ENCODE assay signal across 21 cellular contexts in the genomic region with DNA sequence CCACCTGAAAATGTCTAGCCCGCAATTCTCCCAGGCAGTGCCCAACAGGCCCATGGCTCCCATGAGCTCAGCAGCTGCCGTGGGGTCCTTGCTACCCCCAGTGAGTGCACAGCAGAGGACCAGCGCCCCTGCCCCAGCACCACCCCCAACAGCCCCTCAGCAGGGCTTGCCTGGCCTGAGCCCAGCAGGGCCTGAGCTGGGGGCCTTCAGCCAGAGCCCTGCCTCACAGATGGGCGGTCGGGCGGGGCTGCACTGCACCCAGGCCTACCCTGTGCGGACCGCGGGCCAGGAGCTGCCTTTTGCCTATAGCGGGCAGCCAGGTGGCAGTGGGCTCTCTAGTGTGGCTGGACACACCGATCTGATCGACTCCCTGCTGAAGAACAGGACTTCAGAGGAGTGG. TPM values are rescaled to one million over a fixed set of nuclear protein-coding genes. Genes with fewer than 3 reads are reported as not detected.
"Had no signal": no experiment of that assay in that cellular context is flagged by ENCODE, and none has a peak within 500 bp of the region (broad histone marks: within the 10 kb centered on the region; RNA-seq: fewer than 3 reads in every experiment).

No MANE protein-coding gene starts in this region.

- H3K4me2 ChIP-seq: hepatocyte, neural progenitor cell had no signal

- H3K9ac ChIP-seq: neural progenitor cell had no signal

- H3K9me3 Mint-ChIP-seq: endodermal cell, natural killer cell, neural progenitor cell had no signal

- H3K4me3 Mint-ChIP-seq: endodermal cell, natural killer cell, neural progenitor cell had no signal

- FAIRE-seq: endothelial cell of umbilical vein, pancreas had no signal

- H3K4me3 ChIP-seq: coronary artery, hepatocyte, neural progenitor cell, pancreas, prostate gland, sigmoid colon, skin epidermis, tibial artery, upper lobe of left lung, vagina had no signal

- H2AFZ ChIP-seq: hepatocyte, neural progenitor cell had no signal

- H3K27ac Mint-ChIP-seq: endodermal cell, natural killer cell, neural progenitor cell had no signal

- DNase-seq: effector CD4-positive, alpha-beta T cell; endodermal cell; erythroblast; foreskin melanocyte; head of caudate nucleus; mammary epithelial cell; natural killer cell; nucleus accumbens; sigmoid colon; stimulated activated CD4-positive, alpha-beta T cell treated with anti-CD3 and anti-CD28 coated beads, Interleukin-12 subunit alpha, Interleukin-12 subunit beta, amount 100 ng/mL, for 4 hours; stimulated activated naive CD4-positive, alpha-beta T cell treated with Interleukin-2 at 50 U/mL for 16 hours; tibial artery had no signal

- H3K4me1 Mint-ChIP-seq: endodermal cell, neural progenitor cell had no signal

- ATAC-seq: natural killer cell had no signal

- H3K4me1 ChIP-seq: neural progenitor cell, pancreas, sigmoid colon, tibial artery, vagina had no signal

- H3K27me3 ChIP-seq: hepatocyte, neural progenitor cell, pancreas, sigmoid colon, tibial artery, upper lobe of left lung, vagina had no signal

- H3K27ac ChIP-seq: coronary artery, hepatocyte, neural progenitor cell, pancreas, prostate gland, sigmoid colon, skin epidermis, tibial artery, upper lobe of left lung, vagina had no signal

- H3K9me3 ChIP-seq: pancreas, prostate gland, sigmoid colon, tibial artery, upper lobe of left lung, vagina had no signal

- H3K36me3 Mint-ChIP-seq: natural killer cell had no signal

RNA-seq across cellular contexts. Expression of a gene that starts 19.3 kb away (rescaled TPM):
- total RNA-seq: hepatocyte had no signal
